ENCODE assay signal across 20 cellular contexts in genomic region chr9:93815677-93816076, GRCh38.
"Had no signal": no experiment of that assay in that cellular context is flagged by ENCODE, and none has a peak within 500 bp of the region (broad histone marks: within the 10 kb centered on the region; RNA-seq: fewer than 3 reads in every experiment).

No MANE protein-coding gene starts in this region.

- H3K9me3 ChIP-seq: SJCRH30 had no signal

- H3K4me3 ChIP-seq: K562, SJCRH30 had no signal

- DNase-seq: MV-4-11, NCI-H1048, NCI-H1105, NCI-H1436 treated with DMSO at 0.1 percent for 48 hours, NCI-H187 treated with DMSO at 0.1 percent for 48 hours, NCI-H2029 treated with DMSO at 0.1 percent for 48 hours, NCI-H2171 treated with DMSO at 0.1 percent for 48 hours, NCI-H345, NCI-H446 treated with DMSO at 0.1 percent for 48 hours, NCI-H510A treated with DMSO at 0.1 percent for 48 hours, NCI-H774, PC-3, SHP77, SJCRH30, SW 1271, T-cell had no signal

- H3K4me3 Mint-ChIP-seq: IgD-negative memory B cell, T-cell had no signal

- H3K4me1 Mint-ChIP-seq: IgD-negative memory B cell, T-cell had no signal

- H3K9me3 Mint-ChIP-seq: T-cell had no signal

- H3K36me3 ChIP-seq: SJCRH30 had no signal

- H3K27ac Mint-ChIP-seq: IgD-negative memory B cell, T-cell had no signal

- H3K4me1 ChIP-seq: SJCRH30 had no signal

- H3K36me3 Mint-ChIP-seq: IgD-negative memory B cell, T-cell had no signal

- H3K27ac ChIP-seq: HL-60, RWPE1, SJCRH30 had no signal

- H3K27me3 ChIP-seq: SJCRH30 had no signal
